ENCODE assay signal across 8 cellular contexts in the genomic region with DNA sequence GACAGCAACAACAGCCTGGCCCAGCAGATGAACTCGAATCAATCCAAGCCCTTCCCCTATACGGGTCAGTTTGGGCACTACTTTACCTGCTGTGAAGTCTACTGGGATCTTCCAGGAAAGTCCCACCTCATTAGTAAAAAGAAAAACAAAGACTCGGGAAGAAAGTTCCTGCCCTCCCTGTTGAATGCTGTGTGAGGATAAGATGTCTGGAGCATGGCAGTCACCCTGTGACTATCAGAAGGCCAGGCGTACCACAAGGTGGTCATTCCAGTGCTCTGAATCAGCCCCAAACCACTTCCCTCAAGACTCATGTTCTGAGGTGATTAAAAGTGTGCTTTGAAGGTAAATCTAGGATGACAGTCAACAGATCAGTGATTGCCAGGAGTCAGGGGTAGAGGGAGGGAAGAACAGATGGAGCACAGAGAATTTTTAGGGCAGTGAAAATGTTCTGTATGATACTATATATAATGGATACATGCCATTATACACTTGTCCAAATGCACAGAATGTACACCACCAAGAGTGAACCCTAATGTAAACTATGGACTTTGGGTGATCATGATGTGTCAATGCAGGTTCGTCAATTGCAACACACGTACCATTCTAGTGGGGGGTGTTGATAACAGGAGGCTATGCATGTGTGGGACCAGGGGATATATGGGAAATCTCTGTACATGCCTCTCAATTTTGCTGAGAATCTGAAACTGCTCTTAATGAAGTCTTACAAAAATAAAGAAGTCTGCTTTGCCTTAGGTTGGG. TPM values are rescaled to one million over a fixed set of nuclear protein-coding genes. Genes with fewer than 3 reads are reported as not detected.
DNase-seq lines count a peak whose midpoint lies in the region; ATAC-seq and TF ChIP-seq lines count a peak whose summit lies in the region.
"Had no signal": no experiment of that assay in that cellular context is flagged by ENCODE, and none has a peak within 500 bp of the region (broad histone marks: within the 10 kb centered on the region; RNA-seq: fewer than 3 reads in every experiment).

No MANE protein-coding gene starts in this region.

- H3K27me3 ChIP-seq in DND-41 (ENCODE audit: insufficient read depth, low read length, poor library complexity): no peaks in the 10 kb centered on the region

- no peaks in the 10 kb centered on the region for H3K9me3 Mint-ChIP-seq in chondrocyte (ENCODE audit: low read depth)

- ATAC-seq in DND-41 (ENCODE audit: insufficient read depth, low read depth): no peak
- ATAC-seq in HG03460 (IDR thresholded peaks at IDR 0.05; ENCODE audit: unreplicated experiment): no peak
- ATAC-seq in HG03571 (IDR thresholded peaks at IDR 0.05; ENCODE audit: unreplicated experiment): no peak

- no peak overlapping the region for H3K4me3 Mint-ChIP-seq in chondrocyte (ENCODE audit: unreplicated experiment)

- H3K36me3 ChIP-seq in DND-41 (ENCODE audit: insufficient read depth, low read length): peaks cover 67% of the 10 kb centered on the region

- H3K4me1 ChIP-seq in DND-41 (ENCODE audit: insufficient read depth, low read length): no peaks in the 10 kb centered on the region

- TF ChIP-seq CTCF in DND-41 (IDR thresholded peaks at IDR 0.05; ENCODE audit: borderline replicate concordance, extremely low read depth, low read length, poor library complexity, severe bottlenecking) (no peak), chondrocyte (IDR thresholded peaks at IDR 0.05) (no peak)

- peaks cover 98% of the 10 kb centered on the region for H3K79me2 ChIP-seq in DND-41 (ENCODE audit: insufficient read depth, low read length)

- H2AFZ ChIP-seq in DND-41 (ENCODE audit: low read depth, low read length): no peak overlapping the region

- no peak overlapping the region for H3K9ac ChIP-seq in DND-41 (ENCODE audit: low read depth, low read length)

- peaks cover 88% of the 10 kb centered on the region for H4K20me1 ChIP-seq in DND-41 (ENCODE audit: insufficient read depth, low read length)

- H3K27ac Mint-ChIP-seq in chondrocyte (ENCODE audit: unreplicated experiment): peak overlapping the region; percentile 42

- H3K9me3 ChIP-seq in DND-41 (ENCODE audit: insufficient read depth, low read length, severe bottlenecking): no peaks in the 10 kb centered on the region

- no peak for DNase-seq in DND-41
- peak; percentile 37 for DNase-seq in OCI-M1 (lab: John Stamatoyannopoulos, UW)
- no peak for DNase-seq in chondrocyte (ENCODE audit: low spot score)
- peak; percentile 87 for DNase-seq in renal cortical epithelial cell (ENCODE audit: low read depth)
- DNase-seq in T-helper 9 cell: no peak
- DNase-seq: NCI-H1105 treated with DMSO at 0.1 percent for 48 hours had no signal

- H3K27ac ChIP-seq in DND-41 (ENCODE audit: low read length): peak overlapping the region; percentile 7; the same call in 1 of the 2 replicates

- H3K36me3 Mint-ChIP-seq in chondrocyte (ENCODE audit: low read depth): no peaks in the 10 kb centered on the region

- no peak overlapping the region for H3K4me3 ChIP-seq in DND-41 (ENCODE audit: low read depth in 1 of 2, low read length in 2 of 2)

- H3K4me2 ChIP-seq in DND-41 (ENCODE audit: insufficient read depth, low read length): no peak overlapping the region

- H3K4me1 Mint-ChIP-seq in chondrocyte (ENCODE audit: low read depth): peaks cover 58% of the 10 kb centered on the region

- H3K27me3 Mint-ChIP-seq in chondrocyte (ENCODE audit: low read depth): no peaks in the 10 kb centered on the region

RNA-seq across cellular contexts. Expression of a gene that starts 14.7 kb away (rescaled TPM):
- total RNA-seq in chondrocyte (182 to 193 TPM (median 183 TPM) in 3 replicates), renal cortical epithelial cell (131 and 138 TPM in 2 replicates)

RNA-seq across cellular contexts. Expression of a gene that starts 49.2 kb away (rescaled TPM):
- total RNA-seq in chondrocyte (0.89 to 2.3 TPM (median 2.0 TPM) in 3 replicates), renal cortical epithelial cell (1.8 and 14.1 TPM in 2 replicates)

Comparison
In these comparisons a context has a peak if more than half of its experiments do, and no peak if none do; other contexts are left out.
1. DNase-seq: peak in OCI-M1 (single experiment) and renal cortical epithelial cell (single experiment); none in DND-41 (single experiment), chondrocyte (single experiment) and T-helper 9 cell (single experiment).